In genomic region chr7:3194501-3195141, GRCh38 we compare ENCODE assay signal across 12 cellular contexts.
A peak's percentile ranks its signal among the peaks of the same experiment; 100 is the strongest.
DNase-seq lines count a peak whose midpoint lies in the region; TF ChIP-seq lines count a peak whose summit lies in the region.
"Had no signal": no experiment of that assay in that cellular context is flagged by ENCODE, and none has a peak within 500 bp of the region (broad histone marks: within the 10 kb centered on the region; RNA-seq: fewer than 3 reads in every experiment).

No MANE protein-coding gene starts in this region.

- no peaks in the 10 kb centered on the region for H3K36me3 ChIP-seq in endodermal cell (ENCODE audit: control insufficient read depth, insufficient read depth, low read length)
- H3K36me3 ChIP-seq in mesendoderm (ENCODE audit: control insufficient read depth, insufficient read depth, low read length), result no peaks in the 10 kb centered on the region

- TF ChIP-seq CTCF in endodermal cell (conservative IDR thresholded peaks at IDR 0.05), result peak; percentile 55

- H3K9ac ChIP-seq in endodermal cell (ENCODE audit: extremely low read depth, low read length, poor library complexity, severe bottlenecking) (no peak overlapping the region), mesendoderm (ENCODE audit: low read length) (no peak overlapping the region)

- no peak overlapping the region for H3K4ac ChIP-seq in mesendoderm (ENCODE audit: low read depth, low read length)

- H3K9me3 ChIP-seq in endodermal cell (ENCODE audit: control insufficient read depth, low read length), result peaks cover 14% of the 10 kb centered on the region

- no peak overlapping the region for H3K4me3 ChIP-seq in endodermal cell (ENCODE audit: low read length)
- H3K4me3 ChIP-seq in mesendoderm (ENCODE audit: low read length), result no peak overlapping the region

- H4K5ac ChIP-seq in mesendoderm (ENCODE audit: low read length), result no peak overlapping the region

- no peak overlapping the region for H3K18ac ChIP-seq in mesendoderm (ENCODE audit: low read length)

- H3K9me3 Mint-ChIP-seq in endodermal cell, result peaks cover 34% of the 10 kb centered on the region

- 37 to 61% methylated on average over 7 of the region's 7 CpGs for WGBS in endodermal cell (ENCODE audit: insufficient coverage in 1 of 2, insufficient read length in 1 of 2), 2 experiments
- WGBS in mesendoderm (ENCODE audit: extremely low coverage, insufficient coverage, low lambda C conversion rate), result no CpG with 5 or more reads among the region's 7 CpGs

- no peak overlapping the region for H2BK120ac ChIP-seq in mesendoderm (ENCODE audit: low read depth, low read length)

- no peaks in the 10 kb centered on the region for H3K4me1 ChIP-seq in endodermal cell (ENCODE audit: control insufficient read depth, insufficient read depth, low read length)
- H3K4me1 ChIP-seq in mesendoderm (ENCODE audit: control insufficient read depth, low read depth, low read length), result no peaks in the 10 kb centered on the region

- H3K27me3 ChIP-seq in endodermal cell (ENCODE audit: control insufficient read depth, insufficient read depth, low read length, poor library complexity, severe bottlenecking) (no peaks in the 10 kb centered on the region), mesendoderm (ENCODE audit: insufficient read depth, low read length, poor library complexity) (no peaks in the 10 kb centered on the region)

- peaks cover 2% of the 10 kb centered on the region for H3K27me3 Mint-ChIP-seq in endodermal cell (ENCODE audit: insufficient read depth)

- H2BK5ac ChIP-seq in mesendoderm (ENCODE audit: low read length), result no peak overlapping the region

- H3K4me2 ChIP-seq in mesendoderm (ENCODE audit: low read length), result no peak overlapping the region

- peak; percentile 11 for DNase-seq in AG08396 (ENCODE audit: low spot score)
- peak; percentile 99 for DNase-seq in LHCN-M2 (ENCODE audit: low read depth)
- DNase-seq in endodermal cell, result peak; percentile 90
- DNase-seq in mesendoderm, result peak; percentile 92
- no peak for DNase-seq in putamen (ENCODE audit: low spot score)
- no peak for DNase-seq in NCI-H774 (lab: John Stamatoyannopoulos, UW)
- no peak for DNase-seq in UCSD-AML1 (lab: John Stamatoyannopoulos, UW; ENCODE audit: unreplicated experiment)
- DNase-seq in activated gamma-delta T cell (lab: John Stamatoyannopoulos, UW), result no peak
- DNase-seq: CD4-positive, CD25-positive, alpha-beta regulatory T cell; central memory CD4-positive, alpha-beta T cell; left ventricle myocardium superior; NCI-H2081 treated with DMSO at 0.1 percent for 48 hours had no signal

- H3K23ac ChIP-seq in mesendoderm (ENCODE audit: low read length), result no peak overlapping the region

- H4K8ac ChIP-seq in mesendoderm (ENCODE audit: low read depth, low read length), result no peak overlapping the region

- no peaks in the 10 kb centered on the region for H3K79me1 ChIP-seq in mesendoderm (ENCODE audit: low read length)

- H3K27ac ChIP-seq in endodermal cell (ENCODE audit: low read depth, low read length), result peak overlapping the region; percentile 96
- H3K27ac ChIP-seq in mesendoderm (ENCODE audit: low read depth, low read length), result no peak overlapping the region

- H3K36me3 Mint-ChIP-seq in endodermal cell (ENCODE audit: low read depth), result peaks cover 3% of the 10 kb centered on the region
- H3K36me3 Mint-ChIP-seq: CD4-positive, CD25-positive, alpha-beta regulatory T cell had no signal

- H3K79me2 ChIP-seq in mesendoderm (ENCODE audit: control insufficient read depth, insufficient read depth, low read length), result no peaks in the 10 kb centered on the region

- peaks cover 17% of the 10 kb centered on the region for H3K4me1 Mint-ChIP-seq in endodermal cell
- H3K4me1 Mint-ChIP-seq: CD4-positive, CD25-positive, alpha-beta regulatory T cell had no signal

- H3K27ac Mint-ChIP-seq in endodermal cell, result peak overlapping the region; percentile 95
- H3K27ac Mint-ChIP-seq: CD4-positive, CD25-positive, alpha-beta regulatory T cell had no signal

- no peak overlapping the region for H3K4me3 Mint-ChIP-seq in endodermal cell

- no peak overlapping the region for H3K56ac ChIP-seq in mesendoderm (ENCODE audit: low read length)

- no peak overlapping the region for H2AK5ac ChIP-seq in mesendoderm (ENCODE audit: low read length)

- no peak overlapping the region for H2BK15ac ChIP-seq in mesendoderm (replicated peaks; ENCODE audit: low read depth)

Comparison
In these comparisons a context has a peak if more than half of its experiments do, and no peak if none do; other contexts are left out.
1. DNase-seq: peak in AG08396 (single experiment), LHCN-M2 (single experiment), endodermal cell (single experiment) and mesendoderm (single experiment); none in putamen (single experiment), NCI-H774 (single experiment), UCSD-AML1 (single experiment) and activated gamma-delta T cell (single experiment).